ENCODE assay signal across 6 cellular contexts in genomic region chr11:829116-829945, GRCh38. TPM values are rescaled to one million over a fixed set of nuclear protein-coding genes. Genes with fewer than 3 reads are reported as not detected.
DNase-seq lines count a peak whose midpoint lies in the region; ATAC-seq lines count a peak whose summit lies in the region.

No MANE protein-coding gene starts in this region.

- H3K27ac ChIP-seq in mesodermal cell (ENCODE audit: low read depth, low read length, severe bottlenecking) = peak overlapping the region; percentile 36

- no peak overlapping the region for H3K27ac Mint-ChIP-seq in activated T-helper 2 cell treated with anti-CD3 and anti-CD28 coated beads, Interferon-gamma antibody, Interleukin-2, Interleukin-4, amounts not matched to agents 10 μg/mL and 5 μg/mL and 100 μg/mL, durations not matched to agents 14 hours and 24 hours and 36 hours

- ATAC-seq in GM21717 (IDR thresholded peaks at IDR 0.05; ENCODE audit: unreplicated experiment) (no peak), HG02571 (IDR thresholded peaks at IDR 0.05; ENCODE audit: unreplicated experiment) (no peak), GM21619 (IDR thresholded peaks at IDR 0.05; ENCODE audit: unreplicated experiment) (no peak)

- intact Hi-C loops in activated T-helper 2 cell treated with anti-CD3 and anti-CD28 coated beads, Interferon-gamma antibody, Interleukin-2, Interleukin-4, amounts not matched to agents 10 μg/mL and 5 μg/mL and 100 μg/mL, durations not matched to agents 14 hours and 24 hours and 36 hours (cut with micrococcal nuclease) = no loop called here

- H3K4me3 Mint-ChIP-seq in activated T-helper 2 cell treated with anti-CD3 and anti-CD28 coated beads, Interferon-gamma antibody, Interleukin-2, Interleukin-4, amounts not matched to agents 10 μg/mL and 5 μg/mL and 100 μg/mL, durations not matched to agents 14 hours and 24 hours and 36 hours (ENCODE audit: low read depth) = peak overlapping the region; percentile 30

- H3K9me3 ChIP-seq in mesodermal cell (ENCODE audit: control insufficient read depth, low read length) = no peaks in the 10 kb centered on the region

- peak; percentile 50 for DNase-seq in DMS153 (lab: John Stamatoyannopoulos, UW)
- no peak for DNase-seq in activated T-helper 2 cell treated with anti-CD3 and anti-CD28 coated beads, Interferon-gamma antibody, Interleukin-2, Interleukin-4, amounts not matched to agents 10 μg/mL and 5 μg/mL and 100 μg/mL, durations not matched to agents 14 hours and 24 hours and 36 hours (ENCODE audit: low spot score)

- H3K4me1 Mint-ChIP-seq in activated T-helper 2 cell treated with anti-CD3 and anti-CD28 coated beads, Interferon-gamma antibody, Interleukin-2, Interleukin-4, amounts not matched to agents 10 μg/mL and 5 μg/mL and 100 μg/mL, durations not matched to agents 14 hours and 24 hours and 36 hours (ENCODE audit: low read depth) = peaks cover 15% of the 10 kb centered on the region

- H3K27me3 Mint-ChIP-seq in activated T-helper 2 cell treated with anti-CD3 and anti-CD28 coated beads, Interferon-gamma antibody, Interleukin-2, Interleukin-4, amounts not matched to agents 10 μg/mL and 5 μg/mL and 100 μg/mL, durations not matched to agents 14 hours and 24 hours and 36 hours (ENCODE audit: low read depth) = peaks cover 32% of the 10 kb centered on the region

- peaks cover 6% of the 10 kb centered on the region for H3K36me3 ChIP-seq in mesodermal cell (ENCODE audit: control insufficient read depth, insufficient read depth, low read length)

- no peaks in the 10 kb centered on the region for H3K9me3 Mint-ChIP-seq in activated T-helper 2 cell treated with anti-CD3 and anti-CD28 coated beads, Interferon-gamma antibody, Interleukin-2, Interleukin-4, amounts not matched to agents 10 μg/mL and 5 μg/mL and 100 μg/mL, durations not matched to agents 14 hours and 24 hours and 36 hours

- 8% methylated on average over 37 to 39 of the region's 46 CpGs for WGBS in mesodermal cell (ENCODE audit: insufficient coverage in 2 of 2), 2 experiments

- H3K4me1 ChIP-seq in mesodermal cell (ENCODE audit: control insufficient read depth, insufficient read depth, low read length, poor library complexity, severe bottlenecking) = peaks cover 45% of the 10 kb centered on the region

- H3K4me3 ChIP-seq in mesodermal cell (ENCODE audit: extremely low read depth, insufficient read depth, low read length, poor library complexity, severe bottlenecking) = peak overlapping the region; percentile 31

- peaks cover 8% of the 10 kb centered on the region for H3K36me3 Mint-ChIP-seq in activated T-helper 2 cell treated with anti-CD3 and anti-CD28 coated beads, Interferon-gamma antibody, Interleukin-2, Interleukin-4, amounts not matched to agents 10 μg/mL and 5 μg/mL and 100 μg/mL, durations not matched to agents 14 hours and 24 hours and 36 hours (ENCODE audit: low read depth)

RNA-seq across cellular contexts. Expression of gene CRACR2B, which starts 1.6 kb away (rescaled TPM):
- total RNA-seq in activated T-helper 2 cell treated with anti-CD3 and anti-CD28 coated beads, Interferon-gamma antibody, Interleukin-2, Interleukin-4, amounts not matched to agents 10 μg/mL and 5 μg/mL and 100 μg/mL, durations not matched to agents 14 hours and 24 hours and 36 hours = 4.9 and 5.1 TPM in 2 replicates
- polyA plus RNA-seq in mesodermal cell (2013, experiment 1 of 2) = 7.6 TPM
- polyA plus RNA-seq in mesodermal cell (2013, experiment 2 of 2) = 4.8 TPM

RNA-seq across cellular contexts. Expression of gene CD151, which starts 3.4 kb away (rescaled TPM):
- total RNA-seq in activated T-helper 2 cell treated with anti-CD3 and anti-CD28 coated beads, Interferon-gamma antibody, Interleukin-2, Interleukin-4, amounts not matched to agents 10 μg/mL and 5 μg/mL and 100 μg/mL, durations not matched to agents 14 hours and 24 hours and 36 hours = 95.7 and 106 TPM in 2 replicates
- polyA plus RNA-seq in mesodermal cell (2013, experiment 1 of 2) = 331 TPM
- 277 TPM for polyA plus RNA-seq in mesodermal cell (2013, experiment 2 of 2)

RNA-seq across cellular contexts. Expression of gene PNPLA2, which starts 10.6 kb away (rescaled TPM):
- 56.1 and 59.8 TPM in 2 replicates for total RNA-seq in activated T-helper 2 cell treated with anti-CD3 and anti-CD28 coated beads, Interferon-gamma antibody, Interleukin-2, Interleukin-4, amounts not matched to agents 10 μg/mL and 5 μg/mL and 100 μg/mL, durations not matched to agents 14 hours and 24 hours and 36 hours
- polyA plus RNA-seq in mesodermal cell (2013, experiment 1 of 2) = 47.0 TPM
- polyA plus RNA-seq in mesodermal cell (2013, experiment 2 of 2) = 33.2 TPM

RNA-seq across cellular contexts. Expression of gene POLR2L, which starts 13.0 kb away (rescaled TPM):
- 101 and 111 TPM in 2 replicates for total RNA-seq in activated T-helper 2 cell treated with anti-CD3 and anti-CD28 coated beads, Interferon-gamma antibody, Interleukin-2, Interleukin-4, amounts not matched to agents 10 μg/mL and 5 μg/mL and 100 μg/mL, durations not matched to agents 14 hours and 24 hours and 36 hours
- 134 TPM for polyA plus RNA-seq in mesodermal cell (2013, experiment 1 of 2)
- polyA plus RNA-seq in mesodermal cell (2013, experiment 2 of 2) = 112 TPM

RNA-seq across cellular contexts. Expression of gene TSPAN4, which starts 13.3 kb away (rescaled TPM):
- 15.8 and 16.9 TPM in 2 replicates for total RNA-seq in activated T-helper 2 cell treated with anti-CD3 and anti-CD28 coated beads, Interferon-gamma antibody, Interleukin-2, Interleukin-4, amounts not matched to agents 10 μg/mL and 5 μg/mL and 100 μg/mL, durations not matched to agents 14 hours and 24 hours and 36 hours
- polyA plus RNA-seq in mesodermal cell (2013, experiment 1 of 2) = 72.6 TPM
- polyA plus RNA-seq in mesodermal cell (2013, experiment 2 of 2) = 66.2 TPM
